In the genomic region with DNA sequence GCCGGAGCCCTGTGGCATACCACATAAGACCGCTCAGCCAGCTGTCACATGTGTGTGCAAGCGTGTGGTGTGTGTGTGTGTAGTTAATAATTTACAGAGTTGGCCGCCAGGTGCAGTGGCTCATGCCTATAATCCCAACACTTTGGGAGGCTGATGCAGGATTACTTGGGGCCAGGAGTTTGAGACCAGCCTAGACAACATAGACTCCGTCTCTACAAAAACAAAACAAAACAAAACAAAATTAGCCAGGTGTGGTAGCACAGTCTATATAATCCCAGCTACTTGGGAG, we compare ENCODE assay signal across 22 cellular contexts. TPM values are rescaled to one million over a fixed set of nuclear protein-coding genes. Genes with fewer than 3 reads are reported as not detected.
DNase-seq lines count a peak whose midpoint lies in the region; ATAC-seq and TF ChIP-seq lines count a peak whose summit lies in the region.
"Had no signal": no experiment of that assay in that cellular context is flagged by ENCODE, and none has a peak within 500 bp of the region (broad histone marks: within the 10 kb centered on the region; RNA-seq: fewer than 3 reads in every experiment).

No MANE protein-coding gene starts in this region.

- TF ChIP-seq CTCF in colonic mucosa (IDR thresholded peaks at IDR 0.05) (no peak), H9 (conservative IDR thresholded peaks at IDR 0.05) (no peak)

- no peak overlapping the region for H4K5ac ChIP-seq in H9 (ENCODE audit: insufficient read length, low read depth, low read length)

- H3K79me2 ChIP-seq in H9 (ENCODE audit: insufficient read depth, low read length), result no peaks in the 10 kb centered on the region

- no peak overlapping the region for H3K14ac ChIP-seq in H9 (ENCODE audit: insufficient read depth, low read length)

- intact Hi-C loops in colonic mucosa (cut with DNase I), result no loop called here

- H2AK5ac ChIP-seq in H9 (ENCODE audit: insufficient read length, low read length), result no peak overlapping the region

- no peak overlapping the region for H2AFZ ChIP-seq in H9 (ENCODE audit: low read length)

- CTCF ChIA-PET in activated CD8-positive, alpha-beta memory T cell treated with anti-CD3 and anti-CD28 coated beads, Interleukin-2, amount 10 ng/mL, durations not matched to agents 7 days and 5 days (lab: Charles Lee), result interaction anchor here (0.7 to 4.7 kb wide), 6 partner anchors 10 to 135 kb away, joined by 3 to 30 read pairs (median 4); a partner anchor contains a TSS

- H3K9ac ChIP-seq in colonic mucosa (ENCODE audit: low read depth in 2 of 2, low read length in 2 of 2) (no peak overlapping the region), H9 (ENCODE audit: extremely low read depth, insufficient read length, low read length) (no peak overlapping the region)

- H3K36me3 Mint-ChIP-seq in activated CD8-positive, alpha-beta memory T cell treated with anti-CD3 and anti-CD28 coated beads, Interleukin-2, amount 10 ng/mL, durations not matched to agents 7 days and 5 days, result no peaks in the 10 kb centered on the region
- no peaks in the 10 kb centered on the region for H3K36me3 Mint-ChIP-seq in H9 (ENCODE audit: insufficient read depth in 1 of 3, low read depth in 3 of 3)
- H3K36me3 Mint-ChIP-seq: naive B cell had no signal

- no peak overlapping the region for H3K4ac ChIP-seq in H9 (ENCODE audit: low read depth, low read length)

- no peak overlapping the region for H3K4me3 ChIP-seq in colonic mucosa

- no peak overlapping the region for H3T11ph ChIP-seq in H9 (ENCODE audit: low read length)

- no peak overlapping the region for H2BK20ac ChIP-seq in H9 (ENCODE audit: low read depth, low read length, poor library complexity, severe bottlenecking)

- H3K9me3 ChIP-seq in colonic mucosa, result no peaks in the 10 kb centered on the region
- no peaks in the 10 kb centered on the region for H3K9me3 ChIP-seq in H9 (ENCODE audit: control insufficient read depth, low read depth, low read length)
- H3K9me3 ChIP-seq: Caco-2 had no signal

- H2BK15ac ChIP-seq in H9 (ENCODE audit: low read depth, low read length), result no peak overlapping the region

- no peak overlapping the region for H3K23ac ChIP-seq in H9 (ENCODE audit: insufficient read length, low read depth, low read length)

- H3K56ac ChIP-seq in H9 (ENCODE audit: insufficient read length, low read depth, low read length), result no peak overlapping the region

- H3K4me1 Mint-ChIP-seq in activated CD8-positive, alpha-beta memory T cell treated with anti-CD3 and anti-CD28 coated beads, Interleukin-2, amount 10 ng/mL, durations not matched to agents 7 days and 5 days, result peaks cover 63% of the 10 kb centered on the region
- peaks cover 2 to 9% of the 10 kb centered on the region in 2 experiments for H3K4me1 Mint-ChIP-seq in H9

- H2BK5ac ChIP-seq in H9 (ENCODE audit: insufficient read length, low read length), result no peak overlapping the region

- no peak overlapping the region for H4K91ac ChIP-seq in H9 (ENCODE audit: insufficient read length, low read depth, low read length)

- no peak overlapping the region for H3K18ac ChIP-seq in H9 (ENCODE audit: insufficient read length, low read depth, low read length)

- H3K4me3 Mint-ChIP-seq in activated CD8-positive, alpha-beta memory T cell treated with anti-CD3 and anti-CD28 coated beads, Interleukin-2, amount 10 ng/mL, durations not matched to agents 7 days and 5 days, result no peak overlapping the region
- H3K4me3 Mint-ChIP-seq in H9, result no peak overlapping the region

- H3K9me3 Mint-ChIP-seq in activated CD8-positive, alpha-beta memory T cell treated with anti-CD3 and anti-CD28 coated beads, Interleukin-2, amount 10 ng/mL, durations not matched to agents 7 days and 5 days (ENCODE audit: low read depth), result no peaks in the 10 kb centered on the region
- no peaks in the 10 kb centered on the region for H3K9me3 Mint-ChIP-seq in H9
- H3K9me3 Mint-ChIP-seq: naive B cell had no signal

- H4K20me1 ChIP-seq in H9 (ENCODE audit: control insufficient read depth, insufficient read depth, insufficient read length), result no peaks in the 10 kb centered on the region

- no peak overlapping the region for H4K8ac ChIP-seq in H9 (replicated peaks; ENCODE audit: insufficient read length, low read depth, low read length)

- no peak for ATAC-seq in activated CD8-positive, alpha-beta memory T cell treated with anti-CD3 and anti-CD28 coated beads, Interleukin-2, amount 10 ng/mL, durations not matched to agents 7 days and 5 days
- no peak for ATAC-seq in GM18520 (IDR thresholded peaks at IDR 0.05; ENCODE audit: unreplicated experiment)

- WGBS in H9 (ENCODE audit: extremely low coverage, insufficient read length, low lambda C conversion rate), result no CpG with 5 or more reads among the region's 5 CpGs

- H2BK120ac ChIP-seq in H9 (ENCODE audit: low read depth, low read length, poor library complexity, severe bottlenecking), result no peak overlapping the region

- peak overlapping the region; percentile 82 for H3K27ac Mint-ChIP-seq in activated CD8-positive, alpha-beta memory T cell treated with anti-CD3 and anti-CD28 coated beads, Interleukin-2, amount 10 ng/mL, durations not matched to agents 7 days and 5 days
- no peak overlapping the region for H3K27ac Mint-ChIP-seq in H9
- H3K27ac Mint-ChIP-seq: naive B cell had no signal

- H2BK12ac ChIP-seq in H9 (ENCODE audit: insufficient read length, low read depth, low read length), result no peak overlapping the region

- H3K4me2 ChIP-seq in H9 (ENCODE audit: insufficient read depth, insufficient read length, low read length), result no peak overlapping the region

- no peaks in the 10 kb centered on the region for H3K36me3 ChIP-seq in colonic mucosa

- H3K4me1 ChIP-seq in colonic mucosa (peaks cover 5% of the 10 kb centered on the region), H9 (ENCODE audit: insufficient read depth, low read length) (no peaks in the 10 kb centered on the region)
- H3K4me1 ChIP-seq: Caco-2 had no signal

- H3K27ac ChIP-seq in colonic mucosa (no peak overlapping the region), H9 (ENCODE audit: insufficient read length, low read depth, low read length) (no peak overlapping the region)

- H3K23me2 ChIP-seq in H9 (ENCODE audit: insufficient read length, low read depth, low read length, poor library complexity, severe bottlenecking), result no peaks in the 10 kb centered on the region

- H3K27me3 Mint-ChIP-seq in activated CD8-positive, alpha-beta memory T cell treated with anti-CD3 and anti-CD28 coated beads, Interleukin-2, amount 10 ng/mL, durations not matched to agents 7 days and 5 days, result no peaks in the 10 kb centered on the region
- H3K27me3 Mint-ChIP-seq in H9 (ENCODE audit: low read depth), result peaks cover 5% of the 10 kb centered on the region; the same call in 1 of the 2 replicates
- H3K27me3 Mint-ChIP-seq: naive B cell had no signal

- no peaks in the 10 kb centered on the region for H3K79me1 ChIP-seq in H9 (ENCODE audit: insufficient read depth, low read depth, low read length, poor library complexity, severe bottlenecking)

- no peaks in the 10 kb centered on the region for H3K27me3 ChIP-seq in colonic mucosa
- no peaks in the 10 kb centered on the region for H3K27me3 ChIP-seq in H9 (ENCODE audit: insufficient read depth, low read length)

- no peak for DNase-seq in activated CD8-positive, alpha-beta memory T cell treated with anti-CD3 and anti-CD28 coated beads, Interleukin-2, amount 10 ng/mL, durations not matched to agents 7 days and 5 days
- no peak for DNase-seq in activated CD8-positive, alpha-beta memory T cell treated with anti-CD3 and anti-CD28 coated beads, Interleukin-2, amount 50 U/mL, for 4 hours
- peak; percentile 36 to 77 for DNase-seq in NCI-H526 (lab: John Stamatoyannopoulos, UW)
- peak; percentile 54 for DNase-seq in colonic mucosa
- DNase-seq in renal cortical epithelial cell (ENCODE audit: low read depth), result peak; percentile 55
- DNase-seq in AG08396 (ENCODE audit: low spot score), result no peak
- DNase-seq in H9, result no peak
- DNase-seq: ACHN; activated CD4-positive, alpha-beta T cell treated with anti-CD3 and anti-CD28 coated beads, Interleukin-2, amount 50 U/mL, for 1 hour; Caco-2; cortex of kidney; naive B cell; NCI-H146; retina; SHP77; substantia nigra; T1000 had no signal

RNA-seq across cellular contexts. Expression of a gene that starts 20.4 kb away (rescaled TPM):
- 100 to 1,000 TPM; 158 to 200 TPM for total RNA-seq in activated CD8-positive, alpha-beta memory T cell treated with anti-CD3 and anti-CD28 coated beads, Interleukin-2, amount 10 ng/mL, durations not matched to agents 7 days and 5 days
- total RNA-seq in colonic mucosa (1 to 10 TPM; 3.2 to 3.7 TPM), renal cortical epithelial cell (1.0 and 4.2 TPM in 2 replicates), H9 (2021) (11.0 and 11.5 TPM in 2 replicates)

RNA-seq across cellular contexts. Expression of a gene that starts 33.5 kb away (rescaled TPM):
- total RNA-seq in activated CD8-positive, alpha-beta memory T cell treated with anti-CD3 and anti-CD28 coated beads, Interleukin-2, amount 10 ng/mL, durations not matched to agents 7 days and 5 days, result not detected
- total RNA-seq in colonic mucosa, result not detected
- not detected in 2 replicates for total RNA-seq in renal cortical epithelial cell
- total RNA-seq in H9 (2021), result not detected in 2 replicates
- total RNA-seq: Caco-2, frontal cortex, G401, LHCN-M2, lower leg skin had no signal

RNA-seq across cellular contexts. Expression of a gene that starts 37.8 kb away (rescaled TPM):
- total RNA-seq in activated CD8-positive, alpha-beta memory T cell treated with anti-CD3 and anti-CD28 coated beads, Interleukin-2, amount 10 ng/mL, durations not matched to agents 7 days and 5 days, result not detected
- total RNA-seq in colonic mucosa, result not detected
- not detected in 2 replicates for total RNA-seq in renal cortical epithelial cell
- total RNA-seq in H9 (2021), result not detected in 2 replicates
- total RNA-seq: Caco-2, frontal cortex, G401, LHCN-M2, lower leg skin had no signal

RNA-seq across cellular contexts. Expression of a gene that starts 40.6 kb away (rescaled TPM):
- total RNA-seq in activated CD8-positive, alpha-beta memory T cell treated with anti-CD3 and anti-CD28 coated beads, Interleukin-2, amount 10 ng/mL, durations not matched to agents 7 days and 5 days, result not detected
- total RNA-seq in colonic mucosa (not detected), renal cortical epithelial cell (not detected in 2 replicates), H9 (2021) (not detected in 2 replicates)
- total RNA-seq: Caco-2, frontal cortex, G401, LHCN-M2 had no signal

RNA-seq across cellular contexts. Expression of a gene that starts 45.5 kb away (rescaled TPM):
- not detected for total RNA-seq in activated CD8-positive, alpha-beta memory T cell treated with anti-CD3 and anti-CD28 coated beads, Interleukin-2, amount 10 ng/mL, durations not matched to agents 7 days and 5 days
- total RNA-seq in colonic mucosa (not detected), renal cortical epithelial cell (not detected in 2 replicates), H9 (2021) (not detected in 2 replicates)
- total RNA-seq: Caco-2, frontal cortex, G401, LHCN-M2, lower leg skin had no signal

Comparison
In these comparisons a context has a peak if more than half of its experiments do, and no peak if none do; other contexts are left out.
1. DNase-seq: peak in NCI-H526 (2 of 2), colonic mucosa (single experiment) and renal cortical epithelial cell (single experiment); none in activated CD8-positive, alpha-beta memory T cell treated with anti-CD3 and anti-CD28 coated beads, Interleukin-2, amount 10 ng/mL, durations not matched to agents 7 days and 5 days (single experiment), activated CD8-positive, alpha-beta memory T cell treated with anti-CD3 and anti-CD28 coated beads, Interleukin-2, amount 50 U/mL, for 4 hours (single experiment), AG08396 (single experiment) and H9 (single experiment).
2. RNA of a gene that starts 20.4 kb away (total RNA-seq): 158 to 200 TPM in activated CD8-positive, alpha-beta memory T cell treated with anti-CD3 and anti-CD28 coated beads, Interleukin-2, amount 10 ng/mL, durations not matched to agents 7 days and 5 days; 11.0 to 11.5 TPM in H9, 1.0 to 4.2 TPM in renal cortical epithelial cell and 3.2 to 3.7 TPM in colonic mucosa; every median in the first group is over 10 times any median in the second.